In the genomic region with DNA sequence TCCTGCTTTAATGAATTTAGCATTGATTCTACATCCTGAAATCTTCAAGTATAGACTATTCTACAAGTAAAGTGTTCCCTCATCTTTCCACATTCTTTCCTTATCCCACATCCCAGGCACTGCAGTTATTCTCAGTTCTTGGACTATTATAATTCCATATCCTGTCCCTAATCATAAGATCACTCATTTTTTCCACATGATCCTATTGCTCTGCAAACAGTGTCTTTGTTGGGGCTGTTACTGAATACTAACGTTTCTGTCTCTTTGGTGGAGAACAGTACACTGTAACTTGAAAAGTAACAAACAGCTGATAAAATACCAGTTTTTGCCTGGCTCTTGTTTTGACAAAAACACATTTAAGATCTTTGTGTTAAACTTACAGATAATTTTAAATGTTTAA, we compare ENCODE assay signal across 17 cellular contexts.
DNase-seq lines count a peak whose midpoint lies in the region; ATAC-seq and TF ChIP-seq lines count a peak whose summit lies in the region.
"Had no signal": no experiment of that assay in that cellular context is flagged by ENCODE, and none has a peak within 500 bp of the region (broad histone marks: within the 10 kb centered on the region; RNA-seq: fewer than 3 reads in every experiment).

No MANE protein-coding gene starts in this region.

- POLR2A ChIA-PET in WTC11 (lab: Charles Lee): no interaction called here

- no peak overlapping the region for H3K4me3 Mint-ChIP-seq in stimulated activated memory B cell treated with anti-CD40 and anti-IgM and Interleukin-4, amounts not matched to agents 10 μg/mL and 1 μg/mL and 100 μg/mL, for 72 hours
- no peak overlapping the region for H3K4me3 Mint-ChIP-seq in WTC11
- H3K4me3 Mint-ChIP-seq: B cell; CD4-positive, CD25-positive, alpha-beta regulatory T cell; CD8-positive, alpha-beta T cell had no signal

- H3K9me3 Mint-ChIP-seq in stimulated activated memory B cell treated with anti-CD40 and anti-IgM and Interleukin-4, amounts not matched to agents 10 μg/mL and 1 μg/mL and 100 μg/mL, for 72 hours: peaks cover 3% of the 10 kb centered on the region
- H3K9me3 Mint-ChIP-seq in WTC11: no peaks in the 10 kb centered on the region

- no peak for ATAC-seq in stimulated activated memory B cell treated with anti-CD40 and anti-IgM and Interleukin-4, amounts not matched to agents 10 μg/mL and 1 μg/mL and 100 μg/mL, for 72 hours
- ATAC-seq in WTC11: no peak
- ATAC-seq: CD8-positive, alpha-beta T cell; GM12878 had no signal

- H3K27me3 Mint-ChIP-seq in stimulated activated memory B cell treated with anti-CD40 and anti-IgM and Interleukin-4, amounts not matched to agents 10 μg/mL and 1 μg/mL and 100 μg/mL, for 72 hours: no peaks in the 10 kb centered on the region
- H3K27me3 Mint-ChIP-seq in WTC11 (ENCODE audit: low read depth): no peaks in the 10 kb centered on the region
- H3K27me3 Mint-ChIP-seq: B cell; CD4-positive, CD25-positive, alpha-beta regulatory T cell had no signal

- DNase-seq in NCI-H82 (lab: John Stamatoyannopoulos, UW) (peak; percentile 71), NCI-H82 treated with DMSO at 0.1 percent for 48 hours (lab: John Stamatoyannopoulos, UW; ENCODE audit: unreplicated experiment) (no peak), SK-MEL-5 (ENCODE audit: low read depth, low spot score) (peak; percentile 51), pons (ENCODE audit: low spot score) (peak; percentile 19), WTC11 (ENCODE audit: low spot score) (no peak)
- DNase-seq: CD4-positive, CD25-positive, alpha-beta regulatory T cell; CD8-positive, alpha-beta T cell; DMS 273 treated with DMSO at 0.1 percent for 48 hours; DMS79; EL; GDM1; GM23248; H7; HCEC 1CT had no signal

- H3K27ac Mint-ChIP-seq in stimulated activated memory B cell treated with anti-CD40 and anti-IgM and Interleukin-4, amounts not matched to agents 10 μg/mL and 1 μg/mL and 100 μg/mL, for 72 hours: no peak overlapping the region
- no peak overlapping the region for H3K27ac Mint-ChIP-seq in WTC11
- H3K27ac Mint-ChIP-seq: B cell; CD4-positive, CD25-positive, alpha-beta regulatory T cell; CD8-positive, alpha-beta T cell had no signal

- no peaks in the 10 kb centered on the region for H3K4me1 Mint-ChIP-seq in stimulated activated memory B cell treated with anti-CD40 and anti-IgM and Interleukin-4, amounts not matched to agents 10 μg/mL and 1 μg/mL and 100 μg/mL, for 72 hours
- H3K4me1 Mint-ChIP-seq in WTC11: peaks cover 18% of the 10 kb centered on the region
- H3K4me1 Mint-ChIP-seq: B cell; CD4-positive, CD25-positive, alpha-beta regulatory T cell had no signal

- in situ Hi-C loops in SK-MEL-5 (cut with HindIII; ENCODE audit: low pct_unique_long_range_greater_than_20kb, low sequenced_read_pairs): no loop called here

- no peaks in the 10 kb centered on the region for H3K36me3 Mint-ChIP-seq in stimulated activated memory B cell treated with anti-CD40 and anti-IgM and Interleukin-4, amounts not matched to agents 10 μg/mL and 1 μg/mL and 100 μg/mL, for 72 hours
- no peaks in the 10 kb centered on the region for H3K36me3 Mint-ChIP-seq in WTC11
- H3K36me3 Mint-ChIP-seq: CD4-positive, CD25-positive, alpha-beta regulatory T cell; CD8-positive, alpha-beta T cell had no signal

- no peak for TF ChIP-seq CTCF in WTC11 (IDR thresholded peaks at IDR 0.05)

- CTCF ChIA-PET in WTC11 (lab: Charles Lee): no interaction called here

TF ChIP-seq in WTC11, 78 proteins besides CTCF, POLR2A, EP300 and RAD21:
- TF ChIP-seq, protein P1, sequence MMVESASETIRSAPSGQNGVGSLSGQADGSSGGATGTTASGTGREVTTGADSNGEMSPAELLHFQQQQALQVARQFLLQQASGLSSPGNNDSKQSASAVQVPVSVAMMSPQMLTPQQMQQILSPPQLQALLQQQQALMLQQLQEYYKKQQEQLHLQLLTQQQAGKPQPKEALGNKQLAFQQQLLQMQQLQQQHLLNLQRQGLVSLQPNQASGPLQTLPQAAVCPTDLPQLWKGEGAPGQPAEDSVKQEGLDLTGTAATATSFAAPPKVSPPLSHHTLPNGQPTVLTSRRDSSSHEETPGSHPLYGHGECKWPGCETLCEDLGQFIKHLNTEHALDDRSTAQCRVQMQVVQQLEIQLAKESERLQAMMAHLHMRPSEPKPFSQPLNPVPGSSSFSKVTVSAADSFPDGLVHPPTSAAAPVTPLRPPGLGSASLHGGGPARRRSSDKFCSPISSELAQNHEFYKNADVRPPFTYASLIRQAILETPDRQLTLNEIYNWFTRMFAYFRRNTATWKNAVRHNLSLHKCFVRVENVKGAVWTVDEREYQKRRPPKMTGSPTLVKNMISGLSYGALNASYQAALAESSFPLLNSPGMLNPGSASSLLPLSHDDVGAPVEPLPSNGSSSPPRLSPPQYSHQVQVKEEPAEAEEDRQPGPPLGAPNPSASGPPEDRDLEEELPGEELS (CRISPR knock-in tag; IDR thresholded peaks at IDR 0.05): no peak
- no peak for TF ChIP-seq PRRX2 (CRISPR knock-in tag; IDR thresholded peaks at IDR 0.05)
- no peak for TF ChIP-seq MYBL2 (CRISPR knock-in tag; IDR thresholded peaks at IDR 0.05)
- TF ChIP-seq TEAD4 (CRISPR knock-in tag; IDR thresholded peaks at IDR 0.05): no peak
- TF ChIP-seq, protein P2, sequence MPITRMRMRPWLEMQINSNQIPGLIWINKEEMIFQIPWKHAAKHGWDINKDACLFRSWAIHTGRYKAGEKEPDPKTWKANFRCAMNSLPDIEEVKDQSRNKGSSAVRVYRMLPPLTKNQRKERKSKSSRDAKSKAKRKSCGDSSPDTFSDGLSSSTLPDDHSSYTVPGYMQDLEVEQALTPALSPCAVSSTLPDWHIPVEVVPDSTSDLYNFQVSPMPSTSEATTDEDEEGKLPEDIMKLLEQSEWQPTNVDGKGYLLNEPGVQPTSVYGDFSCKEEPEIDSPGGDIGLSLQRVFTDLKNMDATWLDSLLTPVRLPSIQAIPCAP (CRISPR knock-in tag; IDR thresholded peaks at IDR 0.05): no peak
- TF ChIP-seq GRHL2 (CRISPR knock-in tag; IDR thresholded peaks at IDR 0.05; ENCODE audit: insufficient replicate concordance, severe bottlenecking): no peak
- no peak for TF ChIP-seq ATF1 (CRISPR knock-in tag; IDR thresholded peaks at IDR 0.05)
- TF ChIP-seq, protein P3, sequence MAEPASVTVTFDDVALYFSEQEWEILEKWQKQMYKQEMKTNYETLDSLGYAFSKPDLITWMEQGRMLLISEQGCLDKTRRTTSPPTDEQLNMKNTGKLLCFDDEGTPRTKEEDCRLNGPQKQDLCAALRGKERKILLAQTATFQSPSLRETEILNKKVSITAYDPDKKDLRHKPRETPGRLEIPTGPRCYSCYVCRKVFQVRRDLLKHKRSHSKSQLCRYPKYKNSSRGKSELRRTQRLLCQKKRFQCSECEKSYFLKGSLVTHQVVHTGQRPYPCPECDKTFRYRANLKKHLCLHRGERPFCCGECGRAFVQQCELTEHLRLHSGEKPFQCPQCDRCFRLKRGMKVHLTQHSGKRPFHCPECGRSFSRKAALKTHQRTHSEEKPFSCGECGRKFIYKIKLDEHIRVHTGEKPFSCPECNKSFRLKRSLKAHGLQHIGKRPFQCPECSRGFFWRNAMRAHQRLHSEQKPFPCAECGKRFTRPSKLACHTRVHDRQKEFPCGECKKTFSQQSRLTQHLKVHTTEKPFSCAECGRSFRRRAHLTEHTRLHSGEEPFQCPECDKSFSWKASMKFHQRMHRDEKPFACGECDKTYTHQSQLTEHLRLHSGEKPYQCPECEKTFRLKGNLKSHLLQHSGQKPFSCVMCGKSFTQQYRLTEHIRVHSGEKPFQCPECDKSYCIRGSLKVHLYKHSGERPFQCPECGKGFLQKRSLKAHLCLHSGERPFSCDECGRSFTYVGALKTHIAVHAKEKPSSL (CRISPR knock-in tag; conservative IDR thresholded peaks at IDR 0.05): no peak
- TF ChIP-seq, protein P4, sequence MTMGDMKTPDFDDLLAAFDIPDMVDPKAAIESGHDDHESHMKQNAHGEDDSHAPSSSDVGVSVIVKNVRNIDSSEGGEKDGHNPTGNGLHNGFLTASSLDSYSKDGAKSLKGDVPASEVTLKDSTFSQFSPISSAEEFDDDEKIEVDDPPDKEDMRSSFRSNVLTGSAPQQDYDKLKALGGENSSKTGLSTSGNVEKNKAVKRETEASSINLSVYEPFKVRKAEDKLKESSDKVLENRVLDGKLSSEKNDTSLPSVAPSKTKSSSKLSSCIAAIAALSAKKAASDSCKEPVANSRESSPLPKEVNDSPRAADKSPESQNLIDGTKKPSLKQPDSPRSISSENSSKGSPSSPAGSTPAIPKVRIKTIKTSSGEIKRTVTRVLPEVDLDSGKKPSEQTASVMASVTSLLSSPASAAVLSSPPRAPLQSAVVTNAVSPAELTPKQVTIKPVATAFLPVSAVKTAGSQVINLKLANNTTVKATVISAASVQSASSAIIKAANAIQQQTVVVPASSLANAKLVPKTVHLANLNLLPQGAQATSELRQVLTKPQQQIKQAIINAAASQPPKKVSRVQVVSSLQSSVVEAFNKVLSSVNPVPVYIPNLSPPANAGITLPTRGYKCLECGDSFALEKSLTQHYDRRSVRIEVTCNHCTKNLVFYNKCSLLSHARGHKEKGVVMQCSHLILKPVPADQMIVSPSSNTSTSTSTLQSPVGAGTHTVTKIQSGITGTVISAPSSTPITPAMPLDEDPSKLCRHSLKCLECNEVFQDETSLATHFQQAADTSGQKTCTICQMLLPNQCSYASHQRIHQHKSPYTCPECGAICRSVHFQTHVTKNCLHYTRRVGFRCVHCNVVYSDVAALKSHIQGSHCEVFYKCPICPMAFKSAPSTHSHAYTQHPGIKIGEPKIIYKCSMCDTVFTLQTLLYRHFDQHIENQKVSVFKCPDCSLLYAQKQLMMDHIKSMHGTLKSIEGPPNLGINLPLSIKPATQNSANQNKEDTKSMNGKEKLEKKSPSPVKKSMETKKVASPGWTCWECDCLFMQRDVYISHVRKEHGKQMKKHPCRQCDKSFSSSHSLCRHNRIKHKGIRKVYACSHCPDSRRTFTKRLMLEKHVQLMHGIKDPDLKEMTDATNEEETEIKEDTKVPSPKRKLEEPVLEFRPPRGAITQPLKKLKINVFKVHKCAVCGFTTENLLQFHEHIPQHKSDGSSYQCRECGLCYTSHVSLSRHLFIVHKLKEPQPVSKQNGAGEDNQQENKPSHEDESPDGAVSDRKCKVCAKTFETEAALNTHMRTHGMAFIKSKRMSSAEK (CRISPR knock-in tag; IDR thresholded peaks at IDR 0.05; ENCODE audit: borderline replicate concordance): no peak
- TF ChIP-seq NR2C2 (CRISPR knock-in tag; IDR thresholded peaks at IDR 0.05): no peak
- no peak for TF ChIP-seq ZNF121 (CRISPR knock-in tag; IDR thresholded peaks at IDR 0.05)

Comparison
In these comparisons a context has a peak if more than half of its experiments do, and no peak if none do; other contexts are left out.
1. DNase-seq: peak in NCI-H82 (single experiment), SK-MEL-5 (single experiment) and pons (single experiment); none in NCI-H82 treated with DMSO at 0.1 percent for 48 hours (single experiment) and WTC11 (single experiment).